Comparison of ENCODE assay signal across 20 cellular contexts in the genomic region with DNA sequence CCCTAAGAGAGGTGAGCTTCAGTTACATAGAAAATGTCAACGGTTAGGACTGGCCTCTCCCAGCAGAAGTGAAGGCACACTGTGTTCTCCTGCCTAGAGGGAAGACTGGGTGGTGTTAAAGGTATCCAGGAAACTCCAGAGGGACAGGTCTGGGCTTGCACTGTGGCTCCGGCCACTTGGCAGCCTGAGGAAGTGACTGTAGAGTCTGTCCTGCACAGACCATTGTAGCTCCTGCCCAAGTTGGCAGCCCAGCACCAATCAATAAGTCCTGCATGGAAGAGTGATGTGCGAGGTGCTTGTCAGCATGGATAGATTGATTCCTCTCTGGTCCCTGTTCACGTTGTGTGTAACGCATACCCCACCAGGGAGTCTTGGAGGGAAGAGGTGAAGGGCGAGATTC.
DNase-seq lines count a peak whose midpoint lies in the region; ATAC-seq, FAIRE-seq and TF ChIP-seq lines count a peak whose summit lies in the region.
"Had no signal": no experiment of that assay in that cellular context is flagged by ENCODE, and none has a peak within 500 bp of the region (broad histone marks: within the 10 kb centered on the region; RNA-seq: fewer than 3 reads in every experiment).

No MANE protein-coding gene starts in this region.

- no TSS peak for BruUV-seq in IMR-90 (replicated peaks; lab: Mats Ljungman, UMichigan)

- no peak overlapping the region for H2BK5ac ChIP-seq in H9 (ENCODE audit: insufficient read length, low read length)
- H2BK5ac ChIP-seq in IMR-90 (ENCODE audit: low read depth, low read length, poor library complexity, severe bottlenecking): no peak overlapping the region

- H3T11ph ChIP-seq in H9 (ENCODE audit: low read length): no peak overlapping the region

- peaks cover 0 to 5% of the 10 kb centered on the region in 2 experiments; a peak in 2 of 4 replicates for H3K4me1 Mint-ChIP-seq in H9
- no peaks in the 10 kb centered on the region for H3K4me1 Mint-ChIP-seq in activated T-helper 2 cell treated with anti-CD3 and anti-CD28 coated beads, Interferon-gamma antibody, Interleukin-2, Interleukin-4, amounts not matched to agents 10 μg/mL and 5 μg/mL and 100 μg/mL, durations not matched to agents 14 hours and 24 hours and 36 hours (ENCODE audit: low read depth)
- H3K4me1 Mint-ChIP-seq: CD4-positive, alpha-beta memory T cell; IgD-negative memory B cell had no signal

- H3K27ac Mint-ChIP-seq in H9: no peak overlapping the region
- H3K27ac Mint-ChIP-seq in activated T-helper 2 cell treated with anti-CD3 and anti-CD28 coated beads, Interferon-gamma antibody, Interleukin-2, Interleukin-4, amounts not matched to agents 10 μg/mL and 5 μg/mL and 100 μg/mL, durations not matched to agents 14 hours and 24 hours and 36 hours: no peak overlapping the region
- H3K27ac Mint-ChIP-seq: CD4-positive, alpha-beta memory T cell had no signal

- H3K23ac ChIP-seq in H9 (ENCODE audit: insufficient read length, low read depth, low read length) (no peak overlapping the region), IMR-90 (ENCODE audit: low read depth, low read length) (no peak overlapping the region)

- H3K36me3 ChIP-seq in IMR-90 (ENCODE audit: control insufficient read depth, insufficient read depth, low read length): no peaks in the 10 kb centered on the region
- H3K36me3 ChIP-seq in tibial artery: no peaks in the 10 kb centered on the region

- H2BK15ac ChIP-seq in H9 (ENCODE audit: low read depth, low read length): no peak overlapping the region
- no peak overlapping the region for H2BK15ac ChIP-seq in IMR-90 (ENCODE audit: low read depth, low read length)

- FAIRE-seq in GM12891 (lab: Jason Lieb, UNC): no peak
- FAIRE-seq: GM19239, H1, HTR-8/SVneo had no signal

- H3K4me1 ChIP-seq in H9 (ENCODE audit: insufficient read depth, low read length) (no peaks in the 10 kb centered on the region), IMR-90 (ENCODE audit: control insufficient read depth, insufficient read depth, low read length) (no peaks in the 10 kb centered on the region), tibial artery (peaks cover 0 to 28% (median 14%) of the 10 kb centered on the region in 4 donors)

- no peaks in the 10 kb centered on the region for H3K79me2 ChIP-seq in H9 (ENCODE audit: insufficient read depth, low read length)

- TF ChIP-seq CTCF in H9 (conservative IDR thresholded peaks at IDR 0.05) (no peak), IMR-90 (conservative IDR thresholded peaks at IDR 0.05; ENCODE audit: low read depth, low read length) (no peak), epithelial cell of esophagus (IDR thresholded peaks at IDR 0.05; ENCODE audit: insufficient read depth, low read depth, low read length, missing control alignments) (no peak), tibial artery (IDR thresholded peaks at IDR 0.05) (no peak)

- H2BK12ac ChIP-seq in H9 (ENCODE audit: insufficient read length, low read depth, low read length): no peak overlapping the region

- H3K27me3 ChIP-seq in H9 (ENCODE audit: insufficient read depth, low read length) (0 out of 2 replicates have a peak, but pooled peaks cover 2% of the 10 kb centered on the region), IMR-90 (ENCODE audit: control insufficient read depth, insufficient read depth, low read length) (no peaks in the 10 kb centered on the region), tibial artery (no peaks in the 10 kb centered on the region)

- in situ Hi-C loops in IMR-90 (cut with MboI; ENCODE audit: low sequenced_read_pairs): no loop called here

- TF ChIP-seq RAD21 in IMR-90 (IDR thresholded peaks at IDR 0.05; ENCODE audit: low read length): no peak

- intact Hi-C loops in IMR-90 (cut with micrococcal nuclease) (no loop called here), tibial artery (cut with DNase I; ENCODE audit: low total_unique reads) (no loop called here)
- intact Hi-C loops in activated T-helper 2 cell treated with anti-CD3 and anti-CD28 coated beads, Interferon-gamma antibody, Interleukin-2, Interleukin-4, amounts not matched to agents 10 μg/mL and 5 μg/mL and 100 μg/mL, durations not matched to agents 14 hours and 24 hours and 36 hours (cut with micrococcal nuclease): no loop called here

- H2BK20ac ChIP-seq in H9 (ENCODE audit: low read depth, low read length, poor library complexity, severe bottlenecking): no peak overlapping the region
- no peak overlapping the region for H2BK20ac ChIP-seq in IMR-90 (ENCODE audit: low read depth, low read length)

- H4K20me1 ChIP-seq in H9 (ENCODE audit: control insufficient read depth, insufficient read depth, insufficient read length) (no peaks in the 10 kb centered on the region), IMR-90 (ENCODE audit: insufficient read depth, low read length) (no peaks in the 10 kb centered on the region)
- H4K20me1 ChIP-seq: BLaER1 treated with 17β-estradiol and CSF1 and Interleukin-3, amounts not matched to agents 10 nM and 100 nM had no signal

- H2AK5ac ChIP-seq in H9 (ENCODE audit: insufficient read length, low read length) (no peak overlapping the region), IMR-90 (ENCODE audit: low read depth, low read length) (no peak overlapping the region)

- no peak overlapping the region for H3K18ac ChIP-seq in H9 (ENCODE audit: insufficient read length, low read depth, low read length)
- H3K18ac ChIP-seq in IMR-90 (ENCODE audit: low read depth, low read length): no peak overlapping the region

- POLR2A ChIA-PET in IMR-90 (lab: Charles Lee; ENCODE audit: unreplicated experiment): no interaction called here

- ATAC-seq in IMR-90 (ENCODE audit: low read depth): no peak
- ATAC-seq: SK-N-SH treated with all-trans-retinoic acid at 6 μM for 48 hours had no signal

- no peak overlapping the region for H3K56ac ChIP-seq in H9 (ENCODE audit: insufficient read length, low read depth, low read length)
- H3K56ac ChIP-seq in IMR-90 (ENCODE audit: extremely low read depth, insufficient read depth, low read length): no peak overlapping the region

- H2AFZ ChIP-seq in H9 (ENCODE audit: low read length) (no peak overlapping the region), IMR-90 (replicated peaks; ENCODE audit: low read length, poor library complexity) (no peak overlapping the region)

- TF ChIP-seq POLR2A in IMR-90 (IDR thresholded peaks at IDR 0.05; ENCODE audit: low read depth, low read length) (no peak), GM12891 (IDR thresholded peaks at IDR 0.05; ENCODE audit: low read depth, low read length) (no peak)

- H4K5ac ChIP-seq in H9 (ENCODE audit: insufficient read length, low read depth, low read length): no peak overlapping the region
- no peak overlapping the region for H4K5ac ChIP-seq in IMR-90 (ENCODE audit: low read depth, low read length)

- H3K4ac ChIP-seq in H9 (ENCODE audit: low read depth, low read length) (no peak overlapping the region), IMR-90 (ENCODE audit: low read depth, low read length) (no peak overlapping the region)

- H3K4me2 ChIP-seq in H9 (ENCODE audit: insufficient read depth, insufficient read length, low read length): no peak overlapping the region
- H3K4me2 ChIP-seq in IMR-90 (ENCODE audit: low read depth, low read length): no peak overlapping the region
- H3K4me2 ChIP-seq: BLaER1 treated with 17β-estradiol and CSF1 and Interleukin-3, amounts not matched to agents 10 nM and 100 nM had no signal

- CTCF ChIA-PET in IMR-90 (lab: Yijun Ruan, JAX): interaction anchor here (1.0 kb wide), 1 partner anchor 93 kb away, joined by 3 read pairs; no protein-coding TSS in a partner anchor

- no peak overlapping the region for H3K4me3 Mint-ChIP-seq in H9
- no peak overlapping the region for H3K4me3 Mint-ChIP-seq in activated T-helper 2 cell treated with anti-CD3 and anti-CD28 coated beads, Interferon-gamma antibody, Interleukin-2, Interleukin-4, amounts not matched to agents 10 μg/mL and 5 μg/mL and 100 μg/mL, durations not matched to agents 14 hours and 24 hours and 36 hours (ENCODE audit: low read depth)
- H3K4me3 Mint-ChIP-seq: CD4-positive, alpha-beta memory T cell; IgD-negative memory B cell had no signal

- H3K14ac ChIP-seq in H9 (ENCODE audit: insufficient read depth, low read length): peak overlapping the region; percentile 23
- no peak overlapping the region for H3K14ac ChIP-seq in IMR-90 (replicated peaks; ENCODE audit: low read depth, low read length)

- H3K9me3 ChIP-seq in H9 (ENCODE audit: control insufficient read depth, low read depth, low read length): no peaks in the 10 kb centered on the region
- H3K9me3 ChIP-seq in IMR-90 (ENCODE audit: control insufficient read depth, insufficient read depth, low read length): no peaks in the 10 kb centered on the region
- H3K9me3 ChIP-seq in tibial artery: no peaks in the 10 kb centered on the region

- dilution Hi-C loops in IMR-90 (cut with HindIII; ENCODE audit: low sequenced_read_pairs, unreplicated experiment): no loop called here

- no peak overlapping the region for H2BK120ac ChIP-seq in H9 (ENCODE audit: low read depth, low read length, poor library complexity, severe bottlenecking)
- no peak overlapping the region for H2BK120ac ChIP-seq in IMR-90 (ENCODE audit: low read depth, low read length)

- WGBS in H9 (ENCODE audit: extremely low coverage, insufficient read length, low lambda C conversion rate): no CpG with 5 or more reads among the region's 6 CpGs
- WGBS in IMR-90 (ENCODE audit: extremely low coverage in 2 of 2, insufficient read length in 1 of 2), 2 experiments: no CpG with 5 or more reads among the region's 6 CpGs

- H3K9ac ChIP-seq in H9 (ENCODE audit: extremely low read depth, insufficient read length, low read length) (no peak overlapping the region), IMR-90 (ENCODE audit: low read depth, low read length) (no peak overlapping the region)
- H3K9ac ChIP-seq: BLaER1 treated with 17β-estradiol and CSF1 and Interleukin-3, amounts not matched to agents 10 nM and 100 nM had no signal

- H2AK9ac ChIP-seq in IMR-90 (replicated peaks; ENCODE audit: low read depth, low read length, poor library complexity): peak overlapping the region; percentile 9

- H3K27ac ChIP-seq in H9 (ENCODE audit: insufficient read length, low read depth, low read length) (no peak overlapping the region), IMR-90 (ENCODE audit: insufficient read depth, low read length) (no peak overlapping the region), tibial artery (no peak overlapping the region)
- H3K27ac ChIP-seq: BLaER1 treated with 17β-estradiol and CSF1 and Interleukin-3, amounts not matched to agents 10 nM and 100 nM had no signal

- H3K79me1 ChIP-seq in H9 (ENCODE audit: insufficient read depth, low read depth, low read length, poor library complexity, severe bottlenecking): no peaks in the 10 kb centered on the region
- no peaks in the 10 kb centered on the region for H3K79me1 ChIP-seq in IMR-90 (ENCODE audit: low read depth in 1 of 2, low read length in 2 of 2)

- H4K8ac ChIP-seq in H9 (replicated peaks; ENCODE audit: insufficient read length, low read depth, low read length) (no peak overlapping the region), IMR-90 (ENCODE audit: low read depth in 2 of 2, low read length in 2 of 2) (no peak overlapping the region)

- H3K4me3 ChIP-seq in IMR-90 (ENCODE audit: insufficient read depth, low read depth, low read length) (no peak overlapping the region), epithelial cell of esophagus (ENCODE audit: low read length) (no peak overlapping the region), tibial artery (no peak overlapping the region)
- H3K4me3 ChIP-seq: BLaER1 treated with 17β-estradiol and CSF1 and Interleukin-3, amounts not matched to agents 10 nM and 100 nM had no signal

- DNase-seq in H9 (no peak), IMR-90 (no peak), epithelial cell of esophagus (ENCODE audit: low read depth) (peak; percentile 80), mucosa of gallbladder (ENCODE audit: low spot score) (peak; percentile 39), tibial artery (no peak), GM12891 (ENCODE audit: insufficient read length, low spot score) (no peak)
- DNase-seq in activated T-helper 2 cell treated with anti-CD3 and anti-CD28 coated beads, Interferon-gamma antibody, Interleukin-2, Interleukin-4, amounts not matched to agents 10 μg/mL and 5 μg/mL and 100 μg/mL, durations not matched to agents 14 hours and 24 hours and 36 hours (ENCODE audit: low spot score): no peak
- DNase-seq: CD4-positive, alpha-beta memory T cell; DMS153; GDM1; NCI-H187; NCI-H446; NCI-H526; NK-92 treated with Interleukin-12 subunit alpha and Interleukin-12 subunit beta, amount 100 ng/mL, for 24 hours had no signal

- H4K91ac ChIP-seq in H9 (ENCODE audit: insufficient read length, low read depth, low read length) (no peak overlapping the region), IMR-90 (ENCODE audit: insufficient read depth, low read depth, low read length) (no peak overlapping the region)

- peaks cover 0 to 2% (median 0%) of the 10 kb centered on the region in 3 experiments; a peak in 1 of 7 replicates for H3K36me3 Mint-ChIP-seq in H9 (ENCODE audit: insufficient read depth in 1 of 3, low read depth in 3 of 3)
- no peaks in the 10 kb centered on the region for H3K36me3 Mint-ChIP-seq in activated T-helper 2 cell treated with anti-CD3 and anti-CD28 coated beads, Interferon-gamma antibody, Interleukin-2, Interleukin-4, amounts not matched to agents 10 μg/mL and 5 μg/mL and 100 μg/mL, durations not matched to agents 14 hours and 24 hours and 36 hours (ENCODE audit: low read depth)
- H3K36me3 Mint-ChIP-seq: CD4-positive, alpha-beta memory T cell; IgD-negative memory B cell had no signal

- H3K9me1 ChIP-seq in IMR-90 (ENCODE audit: insufficient read depth, low read length): no peaks in the 10 kb centered on the region; the same call in 1 of the 2 replicates

- H3K23me2 ChIP-seq in H9 (ENCODE audit: insufficient read length, low read depth, low read length, poor library complexity, severe bottlenecking): no peaks in the 10 kb centered on the region

- no peaks in the 10 kb centered on the region for H3K9me3 Mint-ChIP-seq in H9
- no peaks in the 10 kb centered on the region for H3K9me3 Mint-ChIP-seq in activated T-helper 2 cell treated with anti-CD3 and anti-CD28 coated beads, Interferon-gamma antibody, Interleukin-2, Interleukin-4, amounts not matched to agents 10 μg/mL and 5 μg/mL and 100 μg/mL, durations not matched to agents 14 hours and 24 hours and 36 hours
- H3K9me3 Mint-ChIP-seq: IgD-negative memory B cell had no signal

- 0 out of 2 replicates have a peak, but pooled peaks cover 2% of the 10 kb centered on the region for H3K27me3 Mint-ChIP-seq in H9 (ENCODE audit: low read depth)
- no peaks in the 10 kb centered on the region for H3K27me3 Mint-ChIP-seq in activated T-helper 2 cell treated with anti-CD3 and anti-CD28 coated beads, Interferon-gamma antibody, Interleukin-2, Interleukin-4, amounts not matched to agents 10 μg/mL and 5 μg/mL and 100 μg/mL, durations not matched to agents 14 hours and 24 hours and 36 hours (ENCODE audit: low read depth)

Comparison
In these comparisons a context has a peak if more than half of its experiments do, and no peak if none do; other contexts are left out.
1. DNase-seq: peak in epithelial cell of esophagus (single experiment) and mucosa of gallbladder (single experiment); none in H9 (single experiment), IMR-90 (single experiment), tibial artery (0 of 2), GM12891 (single experiment) and activated T-helper 2 cell treated with anti-CD3 and anti-CD28 coated beads, Interferon-gamma antibody, Interleukin-2, Interleukin-4, amounts not matched to agents 10 μg/mL and 5 μg/mL and 100 μg/mL, durations not matched to agents 14 hours and 24 hours and 36 hours (single experiment).